Comparison of ENCODE assay signal across 22 cellular contexts in genomic region chr12:62164036-62164435, GRCh38.
A peak's percentile ranks its signal among the peaks of the same experiment; 100 is the strongest.
DNase-seq lines count a peak whose midpoint lies in the region; TF ChIP-seq lines count a peak whose summit lies in the region.
"Had no signal": no experiment of that assay in that cellular context is flagged by ENCODE, and none has a peak within 500 bp of the region (broad histone marks: within the 10 kb centered on the region; RNA-seq: fewer than 3 reads in every experiment).

No MANE protein-coding gene starts in this region.

- H3K27ac ChIP-seq in brain microvascular endothelial cell: no peak overlapping the region
- H3K27ac ChIP-seq: 22Rv1; BLaER1 treated with 17β-estradiol and CSF1 and Interleukin-3, amounts not matched to agents 10 nM and 100 nM; GM23248 had no signal

- H3K9me3 ChIP-seq in adipocyte (ENCODE audit: control insufficient read depth, low read length): no peaks in the 10 kb centered on the region
- H3K9me3 ChIP-seq: BE2C; BLaER1 treated with 17β-estradiol and CSF1 and Interleukin-3, amounts not matched to agents 10 nM and 100 nM had no signal

- DNase-seq in AG10803 (ENCODE audit: low read depth) (peak; percentile 43), adipocyte (ENCODE audit: low read depth) (no peak), fibroblast of gingiva (ENCODE audit: low read depth) (peak; percentile 36), foreskin fibroblast (peak; percentile 20 to 63), brain microvascular endothelial cell (no peak), NCI-H82 treated with DMSO at 0.1 percent for 48 hours (lab: John Stamatoyannopoulos, UW; ENCODE audit: unreplicated experiment) (no peak), NCI-H1417 treated with DMSO at 0.1 percent for 48 hours (lab: John Stamatoyannopoulos, UW) (no peak), dedifferentiated amniotic fluid mesenchymal stem cell (ENCODE audit: extremely low spot score) (no peak)
- DNase-seq: AML-193; BE2C; CD4-positive, alpha-beta T cell; CD8-positive, alpha-beta memory T cell; DMS 273 treated with DMSO at 0.1 percent for 48 hours; DMS79; EL; GDM1; GM23248; H7; HCEC 1CT had no signal

- in situ Hi-C loops in brain microvascular endothelial cell (cut with HindIII; ENCODE audit: low pct_ligation_motif_present, low sequenced_read_pairs): no loop called here

- TF ChIP-seq CTCF in AG10803 (conservative IDR thresholded peaks at IDR 0.05; ENCODE audit: low read length) (no peak), foreskin fibroblast (IDR thresholded peaks at IDR 0.05; ENCODE audit: low read depth, low read length) (no peak), brain microvascular endothelial cell (IDR thresholded peaks at IDR 0.05; ENCODE audit: low read depth, low read length, missing control alignments) (no peak)

- H3K36me3 ChIP-seq in adipocyte (ENCODE audit: control insufficient read depth, insufficient read depth, low read length, severe bottlenecking) (no peaks in the 10 kb centered on the region), brain microvascular endothelial cell (replicated peaks) (no peaks in the 10 kb centered on the region)
- H3K36me3 ChIP-seq: BE2C; BLaER1 treated with 17β-estradiol and CSF1 and Interleukin-3, amounts not matched to agents 10 nM and 100 nM had no signal

- H3K4me3 ChIP-seq in AG10803 (ENCODE audit: low read length) (no peak overlapping the region), adipocyte (ENCODE audit: low read length) (peak overlapping the region; percentile 27), foreskin fibroblast (ENCODE audit: low read depth in 1 of 2, low read length in 2 of 2) (no peak overlapping the region), brain microvascular endothelial cell (ENCODE audit: low read depth, low read length) (no peak overlapping the region)
- H3K4me3 ChIP-seq: BLaER1 treated with 17β-estradiol and CSF1 and Interleukin-3, amounts not matched to agents 10 nM and 100 nM; GM12878; GM23248 had no signal

- H3K4me1 ChIP-seq in adipocyte (ENCODE audit: control insufficient read depth, insufficient read depth, low read length): peaks cover 47% of the 10 kb centered on the region
- H3K4me1 ChIP-seq: BE2C had no signal

- H3K9ac ChIP-seq in adipocyte (ENCODE audit: low read length): no peak overlapping the region
- H3K9ac ChIP-seq: BLaER1 treated with 17β-estradiol and CSF1 and Interleukin-3, amounts not matched to agents 10 nM and 100 nM; GM23248 had no signal

- H3K27me3 ChIP-seq in adipocyte (replicated peaks; ENCODE audit: control insufficient read depth, insufficient read depth, low read length) (no peaks in the 10 kb centered on the region), brain microvascular endothelial cell (replicated peaks) (no peaks in the 10 kb centered on the region)
- H3K27me3 ChIP-seq: BE2C; BLaER1 treated with 17β-estradiol and CSF1 and Interleukin-3, amounts not matched to agents 10 nM and 100 nM had no signal

Comparison
In these comparisons a context has a peak if more than half of its experiments do, and no peak if none do; other contexts are left out.
1. DNase-seq: peak in AG10803 (single experiment), fibroblast of gingiva (single experiment) and foreskin fibroblast (2 of 2); none in adipocyte (single experiment), brain microvascular endothelial cell (single experiment), NCI-H82 treated with DMSO at 0.1 percent for 48 hours (single experiment), NCI-H1417 treated with DMSO at 0.1 percent for 48 hours (single experiment) and dedifferentiated amniotic fluid mesenchymal stem cell (single experiment).